Comparison of ENCODE assay signal across 11 cellular contexts in genomic region chr21:20443558-20444155, GRCh38.
DNase-seq lines count a peak whose midpoint lies in the region; ATAC-seq, FAIRE-seq and TF ChIP-seq lines count a peak whose summit lies in the region.
"Had no signal": no experiment of that assay in that cellular context is flagged by ENCODE, and none has a peak within 500 bp of the region (broad histone marks: within the 10 kb centered on the region; RNA-seq: fewer than 3 reads in every experiment).

No MANE protein-coding gene starts in this region.

- no peaks in the 10 kb centered on the region for H3K27me3 Mint-ChIP-seq in osteocyte (ENCODE audit: unreplicated experiment)
- H3K27me3 Mint-ChIP-seq in activated T-helper 17 cell treated with anti-CD3 and anti-CD28 coated beads, Interleukin-2, amount 50 U/mL, for 72 hours, result no peaks in the 10 kb centered on the region
- H3K27me3 Mint-ChIP-seq: IgD-negative memory B cell had no signal

- H3K27me3 ChIP-seq in Loucy (ENCODE audit: insufficient read depth, low read length, poor library complexity, severe bottlenecking) (no peaks in the 10 kb centered on the region), bronchial epithelial cell (ENCODE audit: control insufficient read depth, insufficient read depth, low read length) (no peaks in the 10 kb centered on the region)

- no peaks in the 10 kb centered on the region for H4K20me1 ChIP-seq in Loucy (ENCODE audit: insufficient read depth, low read length, poor library complexity, severe bottlenecking)

- no peaks in the 10 kb centered on the region for H3K4me1 ChIP-seq in Loucy (ENCODE audit: insufficient read depth, low read length, poor library complexity, severe bottlenecking)

- H2AFZ ChIP-seq in Loucy (ENCODE audit: low read length), result no peak overlapping the region

- H3K79me2 ChIP-seq in Loucy (ENCODE audit: insufficient read depth, low read length), result no peaks in the 10 kb centered on the region

- TF ChIP-seq CTCF in Loucy (conservative IDR thresholded peaks at IDR 0.05; ENCODE audit: low read length) (peak; percentile 76), bronchial epithelial cell (IDR thresholded peaks at IDR 0.05; ENCODE audit: insufficient read depth, low read length, severe bottlenecking) (peak; percentile 8), osteocyte (IDR thresholded peaks at IDR 0.05) (peak; percentile 57)

- H3K4me2 ChIP-seq in Loucy (ENCODE audit: low read depth, low read length, poor library complexity, severe bottlenecking), result no peak overlapping the region

- no peaks in the 10 kb centered on the region for H3K9me2 ChIP-seq in Loucy (replicated peaks; ENCODE audit: low read depth, low read length)

- H3K36me3 Mint-ChIP-seq in osteocyte (ENCODE audit: unreplicated experiment), result no peaks in the 10 kb centered on the region
- no peaks in the 10 kb centered on the region for H3K36me3 Mint-ChIP-seq in activated T-helper 17 cell treated with anti-CD3 and anti-CD28 coated beads, Interleukin-2, amount 50 U/mL, for 72 hours (ENCODE audit: low read depth)
- H3K36me3 Mint-ChIP-seq: IgD-negative memory B cell had no signal

- ATAC-seq in GM18520 (IDR thresholded peaks at IDR 0.05; ENCODE audit: unreplicated experiment), result no peak
- ATAC-seq in activated T-helper 17 cell treated with anti-CD3 and anti-CD28 coated beads, Interleukin-2, amount 50 U/mL, for 72 hours (replicated peaks), result no peak

- no peaks in the 10 kb centered on the region for H3K4me1 Mint-ChIP-seq in osteocyte (ENCODE audit: unreplicated experiment)
- no peaks in the 10 kb centered on the region for H3K4me1 Mint-ChIP-seq in activated T-helper 17 cell treated with anti-CD3 and anti-CD28 coated beads, Interleukin-2, amount 50 U/mL, for 72 hours
- H3K4me1 Mint-ChIP-seq: IgD-negative memory B cell had no signal

- DNase-seq in NCI-H82 (lab: John Stamatoyannopoulos, UW) (peak; percentile 66), NCI-H82 treated with DMSO at 0.1 percent for 48 hours (lab: John Stamatoyannopoulos, UW; ENCODE audit: unreplicated experiment) (no peak), bronchial epithelial cell (ENCODE audit: low read depth) (no peak), osteocyte (ENCODE audit: extremely low spot score, unreplicated experiment) (no peak)
- DNase-seq in stimulated activated naive CD4-positive, alpha-beta T cell treated with Interleukin-2 at 50 U/mL for 16 hours (lab: John Stamatoyannopoulos, UW), result no peak
- DNase-seq: activated CD4-positive, alpha-beta T cell treated with anti-CD3 and anti-CD28 coated beads for 48 hours had no signal

- H3K4me3 ChIP-seq in Loucy (ENCODE audit: low read length, poor library complexity, severe bottlenecking), result no peak overlapping the region
- H3K4me3 ChIP-seq in bronchial epithelial cell (ENCODE audit: low read depth, low read length), result no peak overlapping the region
- H3K4me3 ChIP-seq: lung had no signal

- no peak overlapping the region for H3K9ac ChIP-seq in Loucy (ENCODE audit: low read depth, low read length, poor library complexity, severe bottlenecking)

- no peaks in the 10 kb centered on the region for H3F3A ChIP-seq in Loucy (ENCODE audit: low read depth)

- H3K9me3 ChIP-seq in Loucy (ENCODE audit: insufficient read depth, low read depth, low read length), result no peaks in the 10 kb centered on the region

- no peak overlapping the region for H3K27ac Mint-ChIP-seq in osteocyte (ENCODE audit: unreplicated experiment)
- H3K27ac Mint-ChIP-seq in activated T-helper 17 cell treated with anti-CD3 and anti-CD28 coated beads, Interleukin-2, amount 50 U/mL, for 72 hours, result no peak overlapping the region
- H3K27ac Mint-ChIP-seq: IgD-negative memory B cell had no signal

- no peak overlapping the region for H3K4me3 Mint-ChIP-seq in osteocyte (ENCODE audit: unreplicated experiment)
- no peak overlapping the region for H3K4me3 Mint-ChIP-seq in activated T-helper 17 cell treated with anti-CD3 and anti-CD28 coated beads, Interleukin-2, amount 50 U/mL, for 72 hours
- H3K4me3 Mint-ChIP-seq: IgD-negative memory B cell had no signal

- no peak for FAIRE-seq in bronchial epithelial cell (lab: Jason Lieb, UNC)

- H3K36me3 ChIP-seq in Loucy (ENCODE audit: insufficient read depth, low read length) (no peaks in the 10 kb centered on the region), bronchial epithelial cell (ENCODE audit: control insufficient read depth, insufficient read depth, low read length) (no peaks in the 10 kb centered on the region)

- peaks cover 17% of the 10 kb centered on the region for H3K9me3 Mint-ChIP-seq in osteocyte (ENCODE audit: unreplicated experiment)
- peaks cover 5% of the 10 kb centered on the region for H3K9me3 Mint-ChIP-seq in activated T-helper 17 cell treated with anti-CD3 and anti-CD28 coated beads, Interleukin-2, amount 50 U/mL, for 72 hours

Comparison
In these comparisons a context has a peak if more than half of its experiments do, and no peak if none do; other contexts are left out.
1. CTCF ChIP-seq: peak in every context shown above with its lines; median percentile 76 in Loucy; 57 in osteocyte; 8 in bronchial epithelial cell.